Comparison of ENCODE assay signal across 8 cellular contexts in the genomic region with DNA sequence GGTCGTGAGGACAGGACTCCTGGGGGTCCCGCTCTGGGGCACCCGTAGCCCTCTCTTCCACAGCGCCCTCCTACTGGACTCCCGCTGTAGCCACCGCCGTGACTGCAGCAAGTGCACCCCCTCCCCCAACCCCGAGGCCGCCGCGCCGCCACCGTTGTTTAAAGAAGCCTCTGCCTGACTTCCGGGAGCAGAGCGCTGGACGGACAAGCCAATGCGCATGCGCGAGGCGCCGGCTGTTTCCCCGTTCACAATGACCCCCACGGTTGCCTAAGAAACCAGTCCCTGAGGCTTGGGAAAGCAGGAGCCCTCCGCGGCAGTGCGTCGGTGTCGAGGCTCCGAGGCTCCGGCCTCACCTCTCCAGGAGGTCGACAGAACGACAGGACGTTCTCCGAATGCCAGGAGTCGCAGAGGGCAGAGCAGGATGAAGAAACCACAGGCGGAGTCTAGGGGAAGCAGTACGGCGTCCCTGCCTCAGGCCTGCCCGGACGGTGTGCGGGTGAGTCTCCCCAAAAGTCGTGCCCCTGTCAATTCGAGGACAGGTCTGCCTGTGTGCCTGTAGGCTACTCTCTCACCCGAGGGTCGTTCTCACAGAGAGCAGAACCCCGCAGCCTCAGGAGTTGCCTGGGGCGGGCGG.
DNase-seq lines count a peak whose midpoint lies in the region; ATAC-seq and TF ChIP-seq lines count a peak whose summit lies in the region.

No MANE protein-coding gene starts in this region.

- H3K27me3 Mint-ChIP-seq in CD4-positive, alpha-beta T cell, result no peaks in the 10 kb centered on the region

- TF ChIP-seq CTCF in CD4-positive, alpha-beta T cell (IDR thresholded peaks at IDR 0.05), result no peak
- TF ChIP-seq CTCF in dorsolateral prefrontal cortex (IDR thresholded peaks at IDR 0.05 in 54 of 56, conservative IDR thresholded peaks at IDR 0.05 in 2 of 56; ENCODE audit: low read depth in 1 of 56, partially characterized antibody in 56 of 56), result peak in 1 of 56 donors; percentile 11
- no peak for TF ChIP-seq CTCF in osteoblast (IDR thresholded peaks at IDR 0.05; ENCODE audit: extremely low read depth, low read depth, low read length)
- no peak for TF ChIP-seq CTCF in lower leg skin (IDR thresholded peaks at IDR 0.05)

- peak overlapping the region; percentile 81 for H2AFZ ChIP-seq in osteoblast (ENCODE audit: low read length)

- no peaks in the 10 kb centered on the region for H3K79me2 ChIP-seq in osteoblast (ENCODE audit: insufficient read depth, low read length)

- CTCF ChIA-PET in CD4-positive, alpha-beta T cell (lab: Charles Lee), result no interaction called here

- peaks cover 62% of the 10 kb centered on the region for H3K9me3 ChIP-seq in CD4-positive, alpha-beta T cell (ENCODE audit: control insufficient read depth, low read length)
- H3K9me3 ChIP-seq in osteoblast (ENCODE audit: low read depth, low read length), result no peaks in the 10 kb centered on the region

- intact Hi-C loops in CD4-positive, alpha-beta T cell (cut with DNase I, micrococcal nuclease), result no loop called here
- intact Hi-C loops in dorsolateral prefrontal cortex (cut with DNase I), result no loop called here
- intact Hi-C loops in lower leg skin (cut with DNase I; ENCODE audit: low total_unique reads), result no loop called here

- peak in 9 of 10 experiments; percentile 1 to 50 (median 7) for DNase-seq in CD4-positive, alpha-beta T cell
- peak; percentile 19 for DNase-seq in T-helper 9 cell
- peak in 4 of 10 donors; percentile 32 to 55 (median 38) for DNase-seq in dorsolateral prefrontal cortex
- DNase-seq in osteoblast (ENCODE audit: insufficient read length, low spot score, missing footprints), result no peak
- peak; percentile 12 for DNase-seq in superior temporal gyrus (ENCODE audit: extremely low spot score)
- DNase-seq in NCI-H446 (lab: John Stamatoyannopoulos, UW), result no peak
- no peak for DNase-seq in lower leg skin (ENCODE audit: low spot score in 2 of 2)

- no peaks in the 10 kb centered on the region for H3K36me3 ChIP-seq in osteoblast (ENCODE audit: insufficient read depth, low read length)

- POLR2A ChIA-PET in CD4-positive, alpha-beta T cell (lab: Charles Lee), result no interaction called here

- 31 to 39% methylated on average over 41 to 46 of the region's 48 CpGs for WGBS in lower leg skin, 2 donors

- no peak overlapping the region for H3K4me3 Mint-ChIP-seq in CD4-positive, alpha-beta T cell

- peak overlapping the region; percentile 28 for H3K4me2 ChIP-seq in osteoblast (ENCODE audit: insufficient read depth, low read length)

- no peak overlapping the region for H3K27ac ChIP-seq in CD4-positive, alpha-beta T cell (ENCODE audit: low read depth, low read length)
- H3K27ac ChIP-seq in dorsolateral prefrontal cortex, result peak overlapping the region in 2 of 59 donors; percentile 46 to 48
- no peak overlapping the region for H3K27ac ChIP-seq in osteoblast (ENCODE audit: low read depth, low read length)

- peak overlapping the region in 56 of 59 donors; percentile 11 to 65 (median 50) for H3K4me3 ChIP-seq in dorsolateral prefrontal cortex
- peak overlapping the region; percentile 62 for H3K4me3 ChIP-seq in osteoblast (ENCODE audit: insufficient read depth, low read length)
- H3K4me3 ChIP-seq in lower leg skin (ENCODE audit: low read depth, poor library complexity, severe bottlenecking), result no peak overlapping the region

- H3K9me3 Mint-ChIP-seq in CD4-positive, alpha-beta T cell, result peaks cover 7% of the 10 kb centered on the region

- TF ChIP-seq POLR2A in lower leg skin (IDR thresholded peaks at IDR 0.05), result no peak

- H3K4me1 ChIP-seq in osteoblast (ENCODE audit: insufficient read depth, low read length), result no peaks in the 10 kb centered on the region

- no peaks in the 10 kb centered on the region for H4K20me1 ChIP-seq in osteoblast (ENCODE audit: insufficient read depth, low read length)

- H3K27ac Mint-ChIP-seq in CD4-positive, alpha-beta T cell, result no peak overlapping the region

- H3K36me3 Mint-ChIP-seq in CD4-positive, alpha-beta T cell (ENCODE audit: low read depth), result peaks cover 30% of the 10 kb centered on the region

- no peaks in the 10 kb centered on the region for H3K4me1 Mint-ChIP-seq in CD4-positive, alpha-beta T cell (ENCODE audit: low read depth)

- ATAC-seq in CD4-positive, alpha-beta T cell (ENCODE audit: poor library complexity), result no peak
- no peak for ATAC-seq in HG02798 (IDR thresholded peaks at IDR 0.05; ENCODE audit: poor library complexity, unreplicated experiment)

- H3K27me3 ChIP-seq in CD4-positive, alpha-beta T cell (ENCODE audit: control insufficient read depth, insufficient read depth, low read length), result no peaks in the 10 kb centered on the region
- no peaks in the 10 kb centered on the region for H3K27me3 ChIP-seq in dorsolateral prefrontal cortex
- H3K27me3 ChIP-seq in osteoblast (ENCODE audit: insufficient read depth, low read length), result no peaks in the 10 kb centered on the region

Comparison
In these comparisons a context has a peak if more than half of its experiments do, and no peak if none do; other contexts are left out.
1. DNase-seq: peak in CD4-positive, alpha-beta T cell (9 of 10), T-helper 9 cell (single experiment) and superior temporal gyrus (single experiment); none in osteoblast (single experiment), NCI-H446 (0 of 2) and lower leg skin (0 of 2).